Comparison of ENCODE assay signal across 8 cellular contexts in genomic region chr1:89363196-89363595, GRCh38. TPM values are rescaled to one million over a fixed set of nuclear protein-coding genes. Genes with fewer than 3 reads are reported as not detected.
A peak's percentile ranks its signal among the peaks of the same experiment; 100 is the strongest.
DNase-seq lines count a peak whose midpoint lies in the region; ATAC-seq, FAIRE-seq and TF ChIP-seq lines count a peak whose summit lies in the region.

No MANE protein-coding gene starts in this region.

- H3K27ac ChIP-seq in foreskin keratinocyte = peak overlapping the region; percentile 87

- CTCF ChIA-PET in Calu3 (lab: Charles Lee) = interaction anchor here (0.6 to 1.5 kb wide), 3 partner anchors 322 to 400 kb away, joined by 3 to 4 read pairs (median 3); no protein-coding TSS in a partner anchor

- no peaks in the 10 kb centered on the region for H3K9me3 Mint-ChIP-seq in Calu3 (ENCODE audit: low read depth, unreplicated experiment)

- no peak overlapping the region for H3K27ac Mint-ChIP-seq in Calu3 (ENCODE audit: unreplicated experiment)

- BruUV-seq in Calu3 (replicated peaks; lab: Mats Ljungman, UMichigan) = no TSS peak

- ATAC-seq in GM21515 (IDR thresholded peaks at IDR 0.05; ENCODE audit: unreplicated experiment) = peak; percentile 86
- peak; percentile 92 for ATAC-seq in HG03558 (IDR thresholded peaks at IDR 0.05; ENCODE audit: extremely low read depth, unreplicated experiment)
- ATAC-seq in foreskin keratinocyte = peak; percentile 80

- peaks cover 18% of the 10 kb centered on the region for H3K4me1 Mint-ChIP-seq in Calu3 (ENCODE audit: low read depth, unreplicated experiment)

- no peak overlapping the region for H3K4me3 Mint-ChIP-seq in Calu3 (ENCODE audit: low read depth, unreplicated experiment)

- H3K36me3 Mint-ChIP-seq in Calu3 (ENCODE audit: insufficient read depth, unreplicated experiment) = no peaks in the 10 kb centered on the region

- FAIRE-seq in GM18507 (lab: Jason Lieb, UNC) (peak; percentile 58), RCC 7860 (lab: Jason Lieb, UNC) (no peak)

- no peaks in the 10 kb centered on the region for H3K27me3 ChIP-seq in foreskin keratinocyte

- intact Hi-C loops in Calu3 (cut with micrococcal nuclease; ENCODE audit: unreplicated experiment) = no loop called here

- H3K27me3 Mint-ChIP-seq in Calu3 (ENCODE audit: unreplicated experiment) = no peaks in the 10 kb centered on the region

- H3K4me1 ChIP-seq in foreskin keratinocyte = peaks cover 10% of the 10 kb centered on the region

- DNase-seq in GM18507 (ENCODE audit: extremely low spot score, insufficient read length, low read depth) (no peak), foreskin keratinocyte (peak; percentile 72 to 83), NCI-H146 (lab: John Stamatoyannopoulos, UW) (no peak), NCI-H748 treated with DMSO at 0.1 percent for 48 hours (lab: John Stamatoyannopoulos, UW) (no peak), RCC 7860 (ENCODE audit: low spot score) (no peak), Calu3 (no peak)

- TF ChIP-seq CTCF in foreskin keratinocyte (conservative IDR thresholded peaks at IDR 0.05) (no peak), Calu3 (IDR thresholded peaks at IDR 0.05; ENCODE audit: unreplicated experiment) (no peak)

RNA-seq across cellular contexts. Expression of gene GBP6, which starts 0.7 kb away (rescaled TPM):
- total RNA-seq in foreskin keratinocyte (0.20 and 0.39 TPM in 2 replicates), Calu3 (2022) (0.12 and 0.37 TPM in 2 replicates)
- 0.02 and 0.14 TPM in 2 replicates for polyA plus RNA-seq in foreskin keratinocyte

Comparison
In these comparisons a context has a peak if more than half of its experiments do, and no peak if none do; other contexts are left out.
1. DNase-seq: peak in foreskin keratinocyte (2 of 2); none in GM18507 (single experiment), NCI-H146 (single experiment), NCI-H748 treated with DMSO at 0.1 percent for 48 hours (single experiment), RCC 7860 (single experiment) and Calu3 (single experiment).
2. Peak in every context shown above with its lines, with median percentiles within 50 percentile points of each other: ATAC-seq.